ENCODE assay signal across 19 cellular contexts in the genomic region with DNA sequence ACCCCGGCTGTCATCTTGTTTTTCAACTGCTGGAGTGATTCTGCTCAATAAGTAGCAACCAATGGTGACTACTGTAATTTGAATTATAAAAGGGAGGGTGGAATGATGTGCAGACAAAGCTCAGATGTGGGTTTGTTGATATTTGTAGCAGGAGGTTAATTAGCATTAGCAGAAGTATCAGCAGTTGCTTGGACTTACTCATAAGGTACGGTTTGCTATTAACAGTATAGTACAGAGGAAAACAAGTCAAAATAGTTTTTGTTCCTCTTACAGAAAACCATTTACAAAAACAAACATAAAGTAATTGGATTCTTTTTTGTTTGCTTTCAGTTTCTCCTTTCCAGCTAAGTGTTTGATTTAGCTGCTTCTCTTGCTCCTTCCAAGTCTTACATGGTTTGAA.
"Had no signal": no experiment of that assay in that cellular context is flagged by ENCODE, and none has a peak within 500 bp of the region (broad histone marks: within the 10 kb centered on the region; RNA-seq: fewer than 3 reads in every experiment).

No MANE protein-coding gene starts in this region.

- H3K27ac Mint-ChIP-seq: activated naive CD4-positive, alpha-beta T cell treated with anti-CD3 and anti-CD28 coated beads, Interleukin-2, amount 50 U/mL, for 24 hours; activated T-cell treated with anti-CD3 and anti-CD28 coated beads, Interleukin-2, amount 50 U/mL, for 72 hours had no signal

- H3K4me1 Mint-ChIP-seq: activated naive CD4-positive, alpha-beta T cell treated with anti-CD3 and anti-CD28 coated beads, Interleukin-2, amount 50 U/mL, for 24 hours had no signal

- H3K4me3 ChIP-seq: adrenal gland, breast epithelium, coronary artery, gastrocnemius medialis, transverse colon, uterus had no signal

- H3K36me3 Mint-ChIP-seq: activated naive CD4-positive, alpha-beta T cell treated with anti-CD3 and anti-CD28 coated beads, Interleukin-2, amount 50 U/mL, for 24 hours had no signal

- H3K9me3 Mint-ChIP-seq: activated naive CD4-positive, alpha-beta T cell treated with anti-CD3 and anti-CD28 coated beads, Interleukin-2, amount 50 U/mL, for 24 hours had no signal

- ATAC-seq: activated T-cell treated with anti-CD3 and anti-CD28 coated beads, Interleukin-2, amount 50 U/mL, for 72 hours; esophagus mucosa; gastrocnemius medialis; left lobe of liver; stimulated activated naive CD8-positive, alpha-beta T cell treated with anti-CD3 and anti-CD28 coated beads, Interleukin-15, Interleukin-2, amounts not matched to agents 100 U/mL and 50 U/mL, for 24 hours had no signal

- H3K27ac ChIP-seq: adrenal gland, breast epithelium, coronary artery, gastrocnemius medialis, transverse colon, uterus had no signal

- H3K27me3 Mint-ChIP-seq: activated naive CD4-positive, alpha-beta T cell treated with anti-CD3 and anti-CD28 coated beads, Interleukin-2, amount 50 U/mL, for 24 hours had no signal

- H3K4me3 Mint-ChIP-seq: activated naive CD4-positive, alpha-beta T cell treated with anti-CD3 and anti-CD28 coated beads, Interleukin-2, amount 50 U/mL, for 24 hours; activated T-cell treated with anti-CD3 and anti-CD28 coated beads, Interleukin-2, amount 50 U/mL, for 72 hours had no signal

- DNase-seq: activated CD4-positive, alpha-beta T cell treated with anti-CD3 and anti-CD28 coated beads, Interleukin-2, amount 50 U/mL, for 4 hours; activated gamma-delta T cell; activated T-cell treated with anti-CD3 and anti-CD28 coated beads, Interleukin-2, amount 50 U/mL, for 72 hours; adrenal gland; gastrocnemius medialis; head of caudate nucleus; kidney; midbrain; stimulated activated CD4-positive, alpha-beta T cell treated with anti-CD3 and anti-CD28 coated beads, Interleukin-2, amount 100 ng/mL, for 24 hours; stimulated activated naive CD8-positive, alpha-beta T cell treated with anti-CD3 and anti-CD28 coated beads, Interleukin-15, Interleukin-2, amounts not matched to agents 100 U/mL and 50 U/mL, for 24 hours; substantia nigra; T1000; transverse colon; uterus had no signal
